Comparison of ENCODE assay signal across 15 cellular contexts in the genomic region with DNA sequence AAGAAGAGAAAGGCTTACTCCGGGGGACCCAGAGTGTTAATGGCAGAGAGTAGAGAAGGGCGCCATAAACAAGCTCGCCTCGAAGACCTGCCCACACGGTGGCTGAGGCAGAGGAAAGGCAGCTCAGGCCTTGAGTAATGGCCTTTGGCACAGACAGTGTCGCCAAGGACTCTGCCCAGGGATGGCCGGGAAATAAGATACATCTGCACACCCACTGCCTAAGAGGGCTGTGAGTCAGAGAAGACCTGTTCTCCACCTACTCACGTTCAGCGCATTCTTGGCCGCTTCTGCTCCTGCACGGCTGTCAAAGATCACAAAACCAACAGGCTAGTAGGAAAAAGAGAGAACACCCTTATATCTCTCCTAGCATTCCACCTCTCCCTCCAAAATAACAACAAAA. TPM values are rescaled to one million over a fixed set of nuclear protein-coding genes. Genes with fewer than 3 reads are reported as not detected.
DNase-seq lines count a peak whose midpoint lies in the region; ATAC-seq, FAIRE-seq and TF ChIP-seq lines count a peak whose summit lies in the region.
"Had no signal": no experiment of that assay in that cellular context is flagged by ENCODE, and none has a peak within 500 bp of the region (broad histone marks: within the 10 kb centered on the region; RNA-seq: fewer than 3 reads in every experiment).

No MANE protein-coding gene starts in this region.

- H3K9me3 ChIP-seq in trophoblast cell (ENCODE audit: insufficient read depth, low read depth, low read length), result no peaks in the 10 kb centered on the region
- H3K9me3 ChIP-seq: body of pancreas, Peyer's patch, upper lobe of left lung had no signal

- no peak for TF ChIP-seq POLR2A in GM12892 (IDR thresholded peaks at IDR 0.05; ENCODE audit: low read depth, low read length)

- ATAC-seq in WTC11, result no peak
- ATAC-seq in foreskin keratinocyte, result peak; percentile 65
- no peak for ATAC-seq in GM18519 (IDR thresholded peaks at IDR 0.05; ENCODE audit: low FRiP score, unreplicated experiment)
- no peak for ATAC-seq in GM21528 (IDR thresholded peaks at IDR 0.05; ENCODE audit: low FRiP score, unreplicated experiment)
- ATAC-seq: body of pancreas had no signal

- no peak overlapping the region for H3K18ac ChIP-seq in trophoblast cell (ENCODE audit: low read length)

- CTCF ChIA-PET in WTC11 (lab: Charles Lee), result interaction anchor here (1.6 to 5.3 kb wide), 5 partner anchors 8 to 59 kb away, joined by 4 to 122 read pairs (median 13); no protein-coding TSS in a partner anchor

- H3K4me1 Mint-ChIP-seq in WTC11, result peaks cover 49% of the 10 kb centered on the region
- H3K4me1 Mint-ChIP-seq: CD4-positive, CD25-positive, alpha-beta regulatory T cell had no signal

- H3K79me2 ChIP-seq in trophoblast cell (ENCODE audit: control insufficient read depth, insufficient read depth, low read length, poor library complexity), result no peaks in the 10 kb centered on the region

- no peak overlapping the region for H3K9ac ChIP-seq in trophoblast cell (ENCODE audit: low read length)
- H3K9ac ChIP-seq: KMS-11 had no signal

- WGBS in trophoblast cell (ENCODE audit: extremely low coverage, insufficient coverage, insufficient read length), result no CpG with 5 or more reads among the region's 11 CpGs

- H3K4me2 ChIP-seq in trophoblast cell (ENCODE audit: low read length), result no peak overlapping the region
- H3K4me2 ChIP-seq: KMS-11 had no signal

- H3K4me3 Mint-ChIP-seq in WTC11, result no peak overlapping the region
- H3K4me3 Mint-ChIP-seq: CD4-positive, CD25-positive, alpha-beta regulatory T cell; memory B cell had no signal

- H3K4ac ChIP-seq in trophoblast cell (ENCODE audit: low read depth, low read length), result no peak overlapping the region

- peak overlapping the region; percentile 83 for H3K27ac Mint-ChIP-seq in WTC11
- H3K27ac Mint-ChIP-seq: CD4-positive, CD25-positive, alpha-beta regulatory T cell; memory B cell had no signal

- H2AFZ ChIP-seq in trophoblast cell (ENCODE audit: insufficient read depth, low read length, poor library complexity), result no peak overlapping the region

- H3K9me3 Mint-ChIP-seq in WTC11, result no peaks in the 10 kb centered on the region
- H3K9me3 Mint-ChIP-seq: memory B cell had no signal

- POLR2A ChIA-PET in WTC11 (lab: Charles Lee), result interaction anchor here (1.0 to 2.8 kb wide), 3 partner anchors 10 to 62 kb away, joined by 3 to 18 read pairs (median 3); no protein-coding TSS in a partner anchor

- H3K27me3 ChIP-seq in foreskin keratinocyte, result peaks cover 31% of the 10 kb centered on the region
- no peaks in the 10 kb centered on the region for H3K27me3 ChIP-seq in trophoblast cell (ENCODE audit: insufficient read depth, low read length)
- H3K27me3 ChIP-seq: body of pancreas, Peyer's patch, upper lobe of left lung had no signal

- no peak overlapping the region for H2BK5ac ChIP-seq in trophoblast cell (ENCODE audit: low read depth, low read length, poor library complexity)

- no peak for FAIRE-seq in GM12892 (lab: Jason Lieb, UNC)

- H3K4me1 ChIP-seq in foreskin keratinocyte, result no peaks in the 10 kb centered on the region
- H3K4me1 ChIP-seq in trophoblast cell (ENCODE audit: control insufficient read depth in 1 of 2, insufficient read depth in 2 of 2, low read length in 2 of 2), result peaks cover 0 to 8% of the 10 kb centered on the region in 2 experiments
- H3K4me1 ChIP-seq: body of pancreas, Peyer's patch, upper lobe of left lung had no signal

- no peaks in the 10 kb centered on the region for H3K79me1 ChIP-seq in trophoblast cell (ENCODE audit: low read length)

- H4K12ac ChIP-seq in trophoblast cell (ENCODE audit: low read depth, low read length), result no peak overlapping the region

- H3K4me3 ChIP-seq in trophoblast cell (ENCODE audit: low read depth, low read length), result no peak overlapping the region
- H3K4me3 ChIP-seq: body of pancreas, Peyer's patch, upper lobe of left lung had no signal

- TF ChIP-seq CTCF in WTC11 (IDR thresholded peaks at IDR 0.05) (no peak), foreskin keratinocyte (conservative IDR thresholded peaks at IDR 0.05) (no peak)

- H2BK12ac ChIP-seq in trophoblast cell (ENCODE audit: low read length), result no peak overlapping the region

- no peak overlapping the region for H2AK5ac ChIP-seq in trophoblast cell (ENCODE audit: low read length)

- H3K23ac ChIP-seq in trophoblast cell (ENCODE audit: low read length), result no peak overlapping the region

- no peak overlapping the region for H4K91ac ChIP-seq in trophoblast cell (ENCODE audit: low read depth, low read length)

- peak; percentile 75 for DNase-seq in GM03348 (ENCODE audit: low spot score)
- no peak for DNase-seq in WTC11 (ENCODE audit: low spot score)
- peak in 1 of 2 donors; percentile 22 for DNase-seq in foreskin keratinocyte
- peak; percentile 91 to 94 for DNase-seq in trophoblast cell
- DNase-seq in GM12892 (ENCODE audit: insufficient read length), result no peak
- DNase-seq in 8988T, result no peak
- DNase-seq: body of pancreas; CD4-positive, CD25-positive, alpha-beta regulatory T cell; H7; upper lobe of left lung had no signal

- H4K8ac ChIP-seq in trophoblast cell (ENCODE audit: low read depth, low read length), result no peak overlapping the region

- no peak overlapping the region for H3K14ac ChIP-seq in trophoblast cell (ENCODE audit: low read length)

- H2BK120ac ChIP-seq in trophoblast cell (ENCODE audit: insufficient read depth, low read length, poor library complexity), result no peak overlapping the region

- H3K36me3 ChIP-seq in trophoblast cell (ENCODE audit: control insufficient read depth in 1 of 2, insufficient read depth in 2 of 2, low read length in 2 of 2), result peaks cover 20 to 22% of the 10 kb centered on the region in 2 experiments
- H3K36me3 ChIP-seq: Peyer's patch, upper lobe of left lung had no signal

- H3K27me3 Mint-ChIP-seq in WTC11 (ENCODE audit: low read depth), result no peaks in the 10 kb centered on the region

- H3K27ac ChIP-seq in foreskin keratinocyte (no peak overlapping the region), trophoblast cell (ENCODE audit: low read depth, low read length) (no peak overlapping the region)
- H3K27ac ChIP-seq: body of pancreas, KMS-11, upper lobe of left lung had no signal

- peaks cover 65% of the 10 kb centered on the region for H3K36me3 Mint-ChIP-seq in WTC11
- H3K36me3 Mint-ChIP-seq: CD4-positive, CD25-positive, alpha-beta regulatory T cell; memory B cell had no signal

TF ChIP-seq in WTC11, 78 proteins besides CTCF, POLR2A, EP300 and RAD21 (continues in another document):
- TF ChIP-seq, protein P1, sequence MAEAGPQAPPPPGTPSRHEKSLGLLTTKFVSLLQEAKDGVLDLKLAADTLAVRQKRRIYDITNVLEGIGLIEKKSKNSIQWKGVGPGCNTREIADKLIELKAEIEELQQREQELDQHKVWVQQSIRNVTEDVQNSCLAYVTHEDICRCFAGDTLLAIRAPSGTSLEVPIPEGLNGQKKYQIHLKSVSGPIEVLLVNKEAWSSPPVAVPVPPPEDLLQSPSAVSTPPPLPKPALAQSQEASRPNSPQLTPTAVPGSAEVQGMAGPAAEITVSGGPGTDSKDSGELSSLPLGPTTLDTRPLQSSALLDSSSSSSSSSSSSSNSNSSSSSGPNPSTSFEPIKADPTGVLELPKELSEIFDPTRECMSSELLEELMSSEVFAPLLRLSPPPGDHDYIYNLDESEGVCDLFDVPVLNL (CRISPR knock-in tag; IDR thresholded peaks at IDR 0.05; ENCODE audit: borderline replicate concordance, low read depth), result no peak
- TF ChIP-seq ZBTB21 (CRISPR knock-in tag; IDR thresholded peaks at IDR 0.05; ENCODE audit: borderline replicate concordance), result no peak
- TF ChIP-seq, protein P2, sequence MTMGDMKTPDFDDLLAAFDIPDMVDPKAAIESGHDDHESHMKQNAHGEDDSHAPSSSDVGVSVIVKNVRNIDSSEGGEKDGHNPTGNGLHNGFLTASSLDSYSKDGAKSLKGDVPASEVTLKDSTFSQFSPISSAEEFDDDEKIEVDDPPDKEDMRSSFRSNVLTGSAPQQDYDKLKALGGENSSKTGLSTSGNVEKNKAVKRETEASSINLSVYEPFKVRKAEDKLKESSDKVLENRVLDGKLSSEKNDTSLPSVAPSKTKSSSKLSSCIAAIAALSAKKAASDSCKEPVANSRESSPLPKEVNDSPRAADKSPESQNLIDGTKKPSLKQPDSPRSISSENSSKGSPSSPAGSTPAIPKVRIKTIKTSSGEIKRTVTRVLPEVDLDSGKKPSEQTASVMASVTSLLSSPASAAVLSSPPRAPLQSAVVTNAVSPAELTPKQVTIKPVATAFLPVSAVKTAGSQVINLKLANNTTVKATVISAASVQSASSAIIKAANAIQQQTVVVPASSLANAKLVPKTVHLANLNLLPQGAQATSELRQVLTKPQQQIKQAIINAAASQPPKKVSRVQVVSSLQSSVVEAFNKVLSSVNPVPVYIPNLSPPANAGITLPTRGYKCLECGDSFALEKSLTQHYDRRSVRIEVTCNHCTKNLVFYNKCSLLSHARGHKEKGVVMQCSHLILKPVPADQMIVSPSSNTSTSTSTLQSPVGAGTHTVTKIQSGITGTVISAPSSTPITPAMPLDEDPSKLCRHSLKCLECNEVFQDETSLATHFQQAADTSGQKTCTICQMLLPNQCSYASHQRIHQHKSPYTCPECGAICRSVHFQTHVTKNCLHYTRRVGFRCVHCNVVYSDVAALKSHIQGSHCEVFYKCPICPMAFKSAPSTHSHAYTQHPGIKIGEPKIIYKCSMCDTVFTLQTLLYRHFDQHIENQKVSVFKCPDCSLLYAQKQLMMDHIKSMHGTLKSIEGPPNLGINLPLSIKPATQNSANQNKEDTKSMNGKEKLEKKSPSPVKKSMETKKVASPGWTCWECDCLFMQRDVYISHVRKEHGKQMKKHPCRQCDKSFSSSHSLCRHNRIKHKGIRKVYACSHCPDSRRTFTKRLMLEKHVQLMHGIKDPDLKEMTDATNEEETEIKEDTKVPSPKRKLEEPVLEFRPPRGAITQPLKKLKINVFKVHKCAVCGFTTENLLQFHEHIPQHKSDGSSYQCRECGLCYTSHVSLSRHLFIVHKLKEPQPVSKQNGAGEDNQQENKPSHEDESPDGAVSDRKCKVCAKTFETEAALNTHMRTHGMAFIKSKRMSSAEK (CRISPR knock-in tag; IDR thresholded peaks at IDR 0.05; ENCODE audit: borderline replicate concordance), result no peak
- TF ChIP-seq ZNF423 (CRISPR knock-in tag; IDR thresholded peaks at IDR 0.05), result no peak
- TF ChIP-seq RELA (CRISPR knock-in tag; IDR thresholded peaks at IDR 0.05; ENCODE audit: borderline replicate concordance), result no peak
- TF ChIP-seq ESRRA (CRISPR knock-in tag; IDR thresholded peaks at IDR 0.05; ENCODE audit: borderline replicate concordance), result no peak
- TF ChIP-seq, protein P3, sequence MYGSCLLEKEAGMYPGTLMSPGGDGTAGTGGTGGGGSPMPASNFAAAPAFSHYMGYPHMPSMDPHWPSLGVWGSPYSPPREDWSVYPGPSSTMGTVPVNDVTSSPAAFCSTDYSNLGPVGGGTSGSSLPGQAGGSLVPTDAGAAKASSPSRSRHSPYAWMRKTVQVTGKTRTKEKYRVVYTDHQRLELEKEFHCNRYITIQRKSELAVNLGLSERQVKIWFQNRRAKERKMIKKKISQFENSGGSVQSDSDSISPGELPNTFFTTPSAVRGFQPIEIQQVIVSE (CRISPR knock-in tag; IDR thresholded peaks at IDR 0.05; ENCODE audit: borderline replicate concordance), result no peak

RNA-seq across cellular contexts. Expression of a gene that starts 26.2 kb away (rescaled TPM):
- total RNA-seq in WTC11 (2021) (195 to 210 TPM (median 202 TPM) in 3 replicates), foreskin keratinocyte (not detected in 2 replicates)
- polyA plus RNA-seq in foreskin keratinocyte, result not detected in 2 replicates
- polyA plus RNA-seq in trophoblast cell (2013), result 49.4 and 49.5 TPM in 2 replicates
- polyA plus RNA-seq in GM12892 (2012; ENCODE audit: missing spikeins), result not detected
- polyA plus RNA-seq: CD4-positive, CD25-positive, alpha-beta regulatory T cell had no signal

Comparison
In these comparisons a context has a peak if more than half of its experiments do, and no peak if none do; other contexts are left out.
1. DNase-seq: peak in GM03348 (single experiment) and trophoblast cell (2 of 2); none in WTC11 (single experiment), GM12892 (single experiment) and 8988T (single experiment).
2. RNA of a gene that starts 26.2 kb away (total RNA-seq): 195 to 210 TPM in WTC11; not detected in foreskin keratinocyte; every median in the first group is over 100 times any median in the second.